ENCODE assay signal across 8 cellular contexts in the genomic region with DNA sequence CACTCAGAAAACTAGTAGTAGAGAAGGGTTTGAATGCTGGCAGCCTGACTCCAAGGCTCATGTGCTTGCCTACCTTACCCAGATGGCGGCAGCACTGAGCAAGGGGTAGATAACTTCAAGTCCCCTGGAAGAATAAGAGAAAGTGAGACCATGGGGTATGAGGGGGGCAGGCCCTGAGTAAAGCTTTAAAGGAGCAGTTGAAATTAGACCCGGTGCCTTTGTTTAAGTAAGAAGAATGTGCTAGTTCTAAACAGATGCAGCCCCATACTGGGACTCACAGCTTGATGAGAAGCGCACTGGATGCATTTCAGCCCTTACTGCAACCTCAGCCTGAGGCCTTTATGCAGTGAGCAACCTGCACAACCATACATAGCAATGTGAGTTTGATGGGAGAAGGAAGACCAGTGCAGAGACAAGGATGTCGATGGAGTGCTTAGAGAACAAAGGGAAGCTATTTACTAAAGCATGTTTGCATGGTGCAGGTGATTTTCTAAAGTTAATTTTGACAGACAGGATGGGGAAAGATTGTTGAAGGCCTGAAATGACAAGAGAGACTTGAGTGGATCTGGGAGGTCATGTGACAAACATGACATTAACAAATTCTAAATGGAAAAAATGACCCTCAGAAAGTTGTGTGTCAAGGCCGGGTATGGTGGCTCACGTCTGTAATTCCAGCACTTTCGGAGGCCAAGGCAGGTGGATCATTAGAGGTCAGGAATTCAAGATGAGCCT. TPM values are rescaled to one million over a fixed set of nuclear protein-coding genes. Genes with fewer than 3 reads are reported as not detected.
DNase-seq lines count a peak whose midpoint lies in the region; ATAC-seq and TF ChIP-seq lines count a peak whose summit lies in the region.

No MANE protein-coding gene starts in this region.

- H3K27ac ChIP-seq in heart left ventricle (no peak overlapping the region), OCI-LY1 (ENCODE audit: low read depth, low read length, poor library complexity, severe bottlenecking) (no peak overlapping the region), liver (ENCODE audit: low read depth in 1 of 2, low read length in 2 of 2) (no peak overlapping the region), caudate nucleus (ENCODE audit: low read depth, low read length) (no peak overlapping the region)

- H4K20me1 ChIP-seq in OCI-LY1 (ENCODE audit: insufficient read depth, low read length) = no peaks in the 10 kb centered on the region

- H3K4me2 ChIP-seq in OCI-LY1 (ENCODE audit: low read length) = no peak overlapping the region

- TF ChIP-seq CTCF in heart left ventricle (IDR thresholded peaks at IDR 0.05) (peak; percentile 26 to 64 (median 45)), OCI-LY1 (IDR thresholded peaks at IDR 0.05; ENCODE audit: low read length) (peak; percentile 77), liver (IDR thresholded peaks at IDR 0.05; ENCODE audit: low read depth, low read length, missing input control) (peak; percentile 72)

- H3K4me3 ChIP-seq in heart left ventricle (no peak overlapping the region), OCI-LY1 (ENCODE audit: low read depth, low read length, poor library complexity, severe bottlenecking) (no peak overlapping the region), liver (ENCODE audit: low read depth in 1 of 3, low read length in 3 of 3) (no peak overlapping the region)

- TF ChIP-seq RAD21 in liver (IDR thresholded peaks at IDR 0.05) = peak; percentile 75 to 87

- DNase-seq in heart left ventricle (peak in 1 of 5 donors; percentile 31), left cardiac atrium (no peak), caudate nucleus (lab: John Stamatoyannopoulos, UW) (no peak)
- DNase-seq in activated naive CD8-positive, alpha-beta T cell treated with anti-CD3 and anti-CD28 coated beads, Interleukin-2, amount 50 U/mL, for 24 hours = peak; percentile 76

- H3K27me3 Mint-ChIP-seq in activated naive CD8-positive, alpha-beta T cell treated with anti-CD3 and anti-CD28 coated beads, Interleukin-2, amount 50 U/mL, for 24 hours = no peaks in the 10 kb centered on the region

- no peak for ATAC-seq in heart left ventricle
- ATAC-seq in left cardiac atrium = no peak
- ATAC-seq in activated naive CD8-positive, alpha-beta T cell treated with anti-CD3 and anti-CD28 coated beads, Interleukin-2, amount 50 U/mL, for 24 hours = peak; percentile 34
- no peak for ATAC-seq in GM18498 (IDR thresholded peaks at IDR 0.05; ENCODE audit: unreplicated experiment)
- no peak for ATAC-seq in HG03342 (IDR thresholded peaks at IDR 0.05; ENCODE audit: unreplicated experiment)

- intact Hi-C loops in heart left ventricle (cut with DNase I) (loop anchor here in 4 of 10 donors (2.0 to 10.0 kb wide), 3 partner anchors 89 to 92 kb away; no protein-coding TSS in a partner anchor), left cardiac atrium (cut with DNase I) (loop anchor here (10.0 kb wide), 2 partner anchors 72 to 92 kb away; no protein-coding TSS in a partner anchor)

- H3F3A ChIP-seq in OCI-LY1 (ENCODE audit: insufficient read depth, low read length) = no peaks in the 10 kb centered on the region

- H3K4me1 ChIP-seq in heart left ventricle (peaks cover 0 to 25% (median 0%) of the 10 kb centered on the region in 12 donors), OCI-LY1 (ENCODE audit: insufficient read depth, low read length, severe bottlenecking) (no peaks in the 10 kb centered on the region), liver (ENCODE audit: control insufficient read depth in 4 of 4, insufficient read depth in 4 of 4, low read length in 3 of 4) (no peaks in the 10 kb centered on the region)

- H3K27ac Mint-ChIP-seq in activated naive CD8-positive, alpha-beta T cell treated with anti-CD3 and anti-CD28 coated beads, Interleukin-2, amount 50 U/mL, for 24 hours = peak overlapping the region; percentile 91

- H3K36me3 ChIP-seq in heart left ventricle = no peaks in the 10 kb centered on the region
- no peaks in the 10 kb centered on the region for H3K36me3 ChIP-seq in OCI-LY1 (ENCODE audit: insufficient read depth, low read length)
- H3K36me3 ChIP-seq in liver (ENCODE audit: control insufficient read depth in 4 of 4, insufficient read depth in 3 of 4, low read depth in 1 of 4, low read length in 3 of 4) = no peaks in the 10 kb centered on the region

- H3K27me3 ChIP-seq in heart left ventricle = peaks cover 0 to 57% (median 11%) of the 10 kb centered on the region in 9 donors
- H3K27me3 ChIP-seq in OCI-LY1 (ENCODE audit: insufficient read depth, low read length) = no peaks in the 10 kb centered on the region; the same call in 1 of the 2 replicates
- H3K27me3 ChIP-seq in liver (ENCODE audit: control insufficient read depth in 4 of 4, insufficient read depth in 4 of 4, low read length in 3 of 4) = peaks cover 0 to 7% (median 0%) of the 10 kb centered on the region in 4 donors

- peak overlapping the region; percentile 81 for H3K4me3 Mint-ChIP-seq in activated naive CD8-positive, alpha-beta T cell treated with anti-CD3 and anti-CD28 coated beads, Interleukin-2, amount 50 U/mL, for 24 hours

- H3K4me1 Mint-ChIP-seq in activated naive CD8-positive, alpha-beta T cell treated with anti-CD3 and anti-CD28 coated beads, Interleukin-2, amount 50 U/mL, for 24 hours = peaks cover 56% of the 10 kb centered on the region

- H3K9me2 ChIP-seq in OCI-LY1 (ENCODE audit: low read depth, low read length) = no peaks in the 10 kb centered on the region

- H3K9ac ChIP-seq in OCI-LY1 (ENCODE audit: low read length) = no peak overlapping the region
- no peak overlapping the region for H3K9ac ChIP-seq in liver (ENCODE audit: low read depth in 1 of 2, low read length in 2 of 2)

- peaks cover 5% of the 10 kb centered on the region for H3K36me3 Mint-ChIP-seq in activated naive CD8-positive, alpha-beta T cell treated with anti-CD3 and anti-CD28 coated beads, Interleukin-2, amount 50 U/mL, for 24 hours (ENCODE audit: low read depth)

- no peak overlapping the region for H2AFZ ChIP-seq in OCI-LY1 (ENCODE audit: low read length)

- H3K9me3 ChIP-seq in heart left ventricle (no peaks in the 10 kb centered on the region), OCI-LY1 (ENCODE audit: low read length) (no peaks in the 10 kb centered on the region), liver (ENCODE audit: control insufficient read depth in 4 of 4, low read length in 3 of 4) (no peaks in the 10 kb centered on the region)

- 67 to 72% (median 68%) methylated on average over 7 of the region's 7 CpGs for WGBS in heart left ventricle, 4 donors
- 72% methylated on average over 7 of the region's 7 CpGs for WGBS in liver

- no peaks in the 10 kb centered on the region for H3K9me3 Mint-ChIP-seq in activated naive CD8-positive, alpha-beta T cell treated with anti-CD3 and anti-CD28 coated beads, Interleukin-2, amount 50 U/mL, for 24 hours

- no peaks in the 10 kb centered on the region for H3K79me2 ChIP-seq in OCI-LY1 (ENCODE audit: insufficient read depth, low read length)

- TF ChIP-seq POLR2A in heart left ventricle (IDR thresholded peaks at IDR 0.05) = no peak

TF ChIP-seq in liver, 16 proteins besides CTCF, POLR2A, EP300 and RAD21:
- TF ChIP-seq FOXA1 (IDR thresholded peaks at IDR 0.05) = no peak
- TF ChIP-seq, protein P1, sequence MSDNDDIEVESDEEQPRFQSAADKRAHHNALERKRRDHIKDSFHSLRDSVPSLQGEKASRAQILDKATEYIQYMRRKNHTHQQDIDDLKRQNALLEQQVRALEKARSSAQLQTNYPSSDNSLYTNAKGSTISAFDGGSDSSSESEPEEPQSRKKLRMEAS (IDR thresholded peaks at IDR 0.05) = no peak
- TF ChIP-seq HNF4G (IDR thresholded peaks at IDR 0.05) = no peak

RNA-seq across cellular contexts. Expression of gene TMA7B, which starts 27.1 kb away (rescaled TPM):
- total RNA-seq in heart left ventricle (under 1 TPM in 1 of 9 donors, not detected in 8; 0.24 TPM), left cardiac atrium (not detected), liver (1 to 10 TPM in 1 of 2 donors, under 1 TPM in 1; 0.25 to 2.1 TPM)
- polyA plus RNA-seq in heart left ventricle (not detected), liver (not detected)

RNA-seq across cellular contexts. Expression of gene GRAP2, which starts 32.2 kb away (rescaled TPM):
- total RNA-seq in heart left ventricle (1 to 10 TPM in 4 of 9 donors, under 1 TPM in 4, not detected in 1; 0.24 to 5.0 (median 1.2) TPM), left cardiac atrium (1 to 10 TPM; 2.1 to 3.8 TPM), liver (10 to 100 TPM in 1 of 2 donors, 1 to 10 TPM in 1; 1.1 to 38.2 TPM)
- polyA plus RNA-seq in heart left ventricle (under 1 TPM; 0.30 to 0.57 TPM), liver (under 1 TPM; 0.22 to 0.47 TPM)

RNA-seq across cellular contexts. Expression of gene ENTHD1, which starts 39.5 kb away (rescaled TPM):
- not detected for total RNA-seq in heart left ventricle
- not detected for polyA plus RNA-seq in heart left ventricle
- total RNA-seq in left cardiac atrium = not detected
- total RNA-seq in liver = not detected
- polyA plus RNA-seq in liver = not detected
